8 cellular contexts compared by ENCODE assay signal in genomic region chr9:61862431-61862971, GRCh38.
DNase-seq lines count a peak whose midpoint lies in the region; ATAC-seq and TF ChIP-seq lines count a peak whose summit lies in the region.
"Not testable (repeated sequence)": the region's sequence is repeated elsewhere in the genome, so short reads cannot be mapped to it uniquely, and the experiment has no call there.

No MANE protein-coding gene starts in this region.

- not testable (repeated sequence) for H3K27ac ChIP-seq in CD8-positive, alpha-beta T cell (ENCODE audit: low read depth, low read length); heart left ventricle

- TF ChIP-seq POLR2A in heart left ventricle (IDR thresholded peaks at IDR 0.05): not testable (repeated sequence)

- not testable (repeated sequence) for H3K4me3 ChIP-seq in CD8-positive, alpha-beta T cell (ENCODE audit: low read depth, low read length)
- peak overlapping the region in 2 of 12 donors; percentile 17 to 27 for H3K4me3 ChIP-seq in heart left ventricle

- not testable (repeated sequence) for H3K27me3 ChIP-seq in CD8-positive, alpha-beta T cell (ENCODE audit: insufficient read depth, low read length); heart left ventricle

- H3K9me3 ChIP-seq in CD8-positive, alpha-beta T cell (ENCODE audit: low read length); heart left ventricle: not testable (repeated sequence)

- H3K4me1 ChIP-seq in CD8-positive, alpha-beta T cell (ENCODE audit: insufficient read depth, low read length); heart left ventricle: not testable (repeated sequence)

- WGBS in heart left ventricle, 4 donors: 6 to 30% (median 8%) methylated on average over 11 to 12 of the region's 29 CpGs; no CpG with 5 or more reads in 1 of the 4 donors

- H3K9me3 Mint-ChIP-seq in CD8-positive, alpha-beta T cell; T-helper 2 cell treated with Interferon-gamma antibody and Interleukin-4, amounts not matched to agents 5 μg/mL and 100 μg/mL, for 36 hours; activated CD8-positive, alpha-beta memory T cell treated with anti-CD3 and anti-CD28 coated beads, Interleukin-2, amount 10 ng/mL, durations not matched to agents 7 days and 5 days (ENCODE audit: low read depth); natural killer cell treated with Interleukin-12 subunit alpha and Interleukin-12 subunit beta and Interleukin-15 and Interleukin-18, amount 100 ng/mL, for 72 hours: not testable (repeated sequence)

- not testable (repeated sequence) for H3K36me3 Mint-ChIP-seq in CD8-positive, alpha-beta T cell; T-helper 2 cell treated with Interferon-gamma antibody and Interleukin-4, amounts not matched to agents 5 μg/mL and 100 μg/mL, for 36 hours (ENCODE audit: low read depth); activated CD8-positive, alpha-beta memory T cell treated with anti-CD3 and anti-CD28 coated beads, Interleukin-2, amount 10 ng/mL, durations not matched to agents 7 days and 5 days; natural killer cell treated with Interleukin-12 subunit alpha and Interleukin-12 subunit beta and Interleukin-15 and Interleukin-18, amount 100 ng/mL, for 72 hours

- TF ChIP-seq CTCF in CD8-positive, alpha-beta T cell (IDR thresholded peaks at IDR 0.05); heart left ventricle (IDR thresholded peaks at IDR 0.05): not testable (repeated sequence)

- H3K27ac Mint-ChIP-seq in CD8-positive, alpha-beta T cell; T-helper 2 cell treated with Interferon-gamma antibody and Interleukin-4, amounts not matched to agents 5 μg/mL and 100 μg/mL, for 36 hours; activated CD8-positive, alpha-beta memory T cell treated with anti-CD3 and anti-CD28 coated beads, Interleukin-2, amount 10 ng/mL, durations not matched to agents 7 days and 5 days; natural killer cell treated with Interleukin-12 subunit alpha and Interleukin-12 subunit beta and Interleukin-15 and Interleukin-18, amount 100 ng/mL, for 72 hours: not testable (repeated sequence)

- not testable (repeated sequence) for H3K4me3 Mint-ChIP-seq in CD8-positive, alpha-beta T cell; T-helper 2 cell treated with Interferon-gamma antibody and Interleukin-4, amounts not matched to agents 5 μg/mL and 100 μg/mL, for 36 hours; activated CD8-positive, alpha-beta memory T cell treated with anti-CD3 and anti-CD28 coated beads, Interleukin-2, amount 10 ng/mL, durations not matched to agents 7 days and 5 days; natural killer cell treated with Interleukin-12 subunit alpha and Interleukin-12 subunit beta and Interleukin-15 and Interleukin-18, amount 100 ng/mL, for 72 hours

- H3K27me3 Mint-ChIP-seq in CD8-positive, alpha-beta T cell (ENCODE audit: low read depth); T-helper 2 cell treated with Interferon-gamma antibody and Interleukin-4, amounts not matched to agents 5 μg/mL and 100 μg/mL, for 36 hours (ENCODE audit: low read depth); activated CD8-positive, alpha-beta memory T cell treated with anti-CD3 and anti-CD28 coated beads, Interleukin-2, amount 10 ng/mL, durations not matched to agents 7 days and 5 days; natural killer cell treated with Interleukin-12 subunit alpha and Interleukin-12 subunit beta and Interleukin-15 and Interleukin-18, amount 100 ng/mL, for 72 hours: not testable (repeated sequence)

- CTCF ChIA-PET in CD8-positive, alpha-beta T cell (lab: Charles Lee); activated CD8-positive, alpha-beta memory T cell treated with anti-CD3 and anti-CD28 coated beads, Interleukin-2, amount 10 ng/mL, durations not matched to agents 7 days and 5 days (lab: Charles Lee): not testable (repeated sequence)

- not testable (repeated sequence) for H3K36me3 ChIP-seq in CD8-positive, alpha-beta T cell (ENCODE audit: insufficient read depth, low read length); heart left ventricle

- intact Hi-C loops in CD8-positive, alpha-beta T cell (cut with DNase I, micrococcal nuclease); heart left ventricle (cut with DNase I): not testable (repeated sequence)

- H3K4me1 Mint-ChIP-seq in CD8-positive, alpha-beta T cell (ENCODE audit: low read depth); T-helper 2 cell treated with Interferon-gamma antibody and Interleukin-4, amounts not matched to agents 5 μg/mL and 100 μg/mL, for 36 hours (ENCODE audit: low read depth); activated CD8-positive, alpha-beta memory T cell treated with anti-CD3 and anti-CD28 coated beads, Interleukin-2, amount 10 ng/mL, durations not matched to agents 7 days and 5 days; natural killer cell treated with Interleukin-12 subunit alpha and Interleukin-12 subunit beta and Interleukin-15 and Interleukin-18, amount 100 ng/mL, for 72 hours (ENCODE audit: low read depth in 2 of 2): not testable (repeated sequence)

- peak; percentile 47 to 81 (median 70) for DNase-seq in CD8-positive, alpha-beta T cell
- DNase-seq in T-helper 2 cell treated with Interferon-gamma antibody and Interleukin-4, amounts not matched to agents 5 μg/mL and 100 μg/mL, for 36 hours (ENCODE audit: low spot score): peak; percentile 55
- DNase-seq in activated CD8-positive, alpha-beta memory T cell treated with anti-CD3 and anti-CD28 coated beads, Interleukin-2, amount 10 ng/mL, durations not matched to agents 7 days and 5 days: peak; percentile 82
- DNase-seq in activated naive CD4-positive, alpha-beta T cell treated with anti-CD3 and anti-CD28 coated beads, Interleukin-2, amount 50 U/mL, for 16 hours: peak; percentile 70
- peak; percentile 72 to 92 (median 77) for DNase-seq in heart left ventricle
- peak; percentile 83 for DNase-seq in natural killer cell treated with Interleukin-12 subunit alpha and Interleukin-12 subunit beta and Interleukin-15 and Interleukin-18, amount 100 ng/mL, for 72 hours (ENCODE audit: low spot score)
- DNase-seq in stimulated activated CD4-positive, alpha-beta T cell treated with anti-CD3 and anti-CD28 coated beads, Interleukin-1b, Interleukin-23, amount 100 ng/mL, for 48 hours: peak; percentile 51
- peak; percentile 33 for DNase-seq in stimulated activated CD8-positive, alpha-beta memory T cell treated with anti-CD3 and anti-CD28 coated beads, Interleukin-7, amount 100 ng/mL, for 24 hours (ENCODE audit: low read depth)

- POLR2A ChIA-PET in CD8-positive, alpha-beta T cell (lab: Charles Lee): not testable (repeated sequence)

- not testable (repeated sequence) for ATAC-seq in CD8-positive, alpha-beta T cell
- peak; percentile 38 for ATAC-seq in activated CD8-positive, alpha-beta memory T cell treated with anti-CD3 and anti-CD28 coated beads, Interleukin-2, amount 10 ng/mL, durations not matched to agents 7 days and 5 days
- peak in 3 of 4 donors; percentile 50 for ATAC-seq in heart left ventricle
- ATAC-seq in natural killer cell treated with Interleukin-12 subunit alpha and Interleukin-12 subunit beta and Interleukin-15 and Interleukin-18, amount 100 ng/mL, for 72 hours: peak; percentile 49 to 66

Comparison
In these comparisons a context has a peak if more than half of its experiments do, and no peak if none do; other contexts are left out.
1. DNase-seq: peak in every context shown above with its lines; median percentile 83 in natural killer cell treated with Interleukin-12 subunit alpha and Interleukin-12 subunit beta and Interleukin-15 and Interleukin-18, amount 100 ng/mL, for 72 hours; 82 in activated CD8-positive, alpha-beta memory T cell treated with anti-CD3 and anti-CD28 coated beads, Interleukin-2, amount 10 ng/mL, durations not matched to agents 7 days and 5 days; 77 in heart left ventricle; 70 in CD8-positive, alpha-beta T cell; 70 in activated naive CD4-positive, alpha-beta T cell treated with anti-CD3 and anti-CD28 coated beads, Interleukin-2, amount 50 U/mL, for 16 hours; 55 in T-helper 2 cell treated with Interferon-gamma antibody and Interleukin-4, amounts not matched to agents 5 μg/mL and 100 μg/mL, for 36 hours; 51 in stimulated activated CD4-positive, alpha-beta T cell treated with anti-CD3 and anti-CD28 coated beads, Interleukin-1b, Interleukin-23, amount 100 ng/mL, for 48 hours; 33 in stimulated activated CD8-positive, alpha-beta memory T cell treated with anti-CD3 and anti-CD28 coated beads, Interleukin-7, amount 100 ng/mL, for 24 hours.